Comparison of ENCODE assay signal across 23 cellular contexts in genomic region chr19:58584498-58585441, GRCh38. TPM values are rescaled to one million over a fixed set of nuclear protein-coding genes. Genes with fewer than 3 reads are reported as not detected.
A peak's percentile ranks its signal among the peaks of the same experiment; 100 is the strongest.
DNase-seq lines count a peak whose midpoint lies in the region; ATAC-seq, FAIRE-seq and TF ChIP-seq lines count a peak whose summit lies in the region.
"Had no signal": no experiment of that assay in that cellular context is flagged by ENCODE, and none has a peak within 500 bp of the region (broad histone marks: within the 10 kb centered on the region; RNA-seq: fewer than 3 reads in every experiment).

No MANE protein-coding gene starts in this region.

- H3K18ac ChIP-seq in mesenchymal stem cell (ENCODE audit: low read depth in 1 of 2, low read length in 2 of 2) = no peak overlapping the region

- 85% methylated on average over 8 to 9 of the region's 9 CpGs for WGBS in heart right ventricle, 2 donors
- WGBS in GM12878 (ENCODE audit: insufficient coverage, insufficient replicate concordance, low lambda C conversion rate, missing lambda C conversion rate) = 46% methylated on average over 9 of the region's 9 CpGs
- WGBS in mesenchymal stem cell = 81% methylated on average over 5 of the region's 9 CpGs

- peak; percentile 44 for DNase-seq in right atrium auricular region (ENCODE audit: low spot score)
- no peak for DNase-seq in heart right ventricle
- DNase-seq in GM12878 (ENCODE audit: low read depth, low spot score) = no peak
- DNase-seq in mesenchymal stem cell = no peak
- DNase-seq in gastrocnemius medialis = no peak
- no peak for DNase-seq in posterior cingulate gyrus
- DNase-seq: activated CD4-positive, alpha-beta memory T cell treated with anti-CD3 and anti-CD28 coated beads, Interleukin-2, amount 10 ng/mL, durations not matched to agents 7 days and 5 days; activated CD8-positive, alpha-beta memory T cell treated with anti-CD3 and anti-CD28 coated beads, Interleukin-2, amount 50 U/mL, for 4 hours; anterior cingulate cortex; colonic mucosa; DMS153; effector memory CD8-positive, alpha-beta T cell; naive thymus-derived CD4-positive, alpha-beta T cell; NCI-H2107; NCI-H345; PC-9; stimulated activated CD4-positive, alpha-beta T cell treated with anti-CD3 and anti-CD28 coated beads, Interleukin-15, amount 100 ng/mL, for 24 hours; stimulated activated naive B cell treated with anti-CD40 and anti-IgM and Interleukin-4, amounts not matched to agents 10 μg/mL and 1 μg/mL and 100 μg/mL, for 72 hours had no signal

- peak overlapping the region in 1 of 2 experiments; percentile 24 for H3K23ac ChIP-seq in mesenchymal stem cell (ENCODE audit: low read length in 2 of 2)

- in situ Hi-C loops in GM12878 (cut with MboI) (no loop called here), gastrocnemius medialis (cut with MboI; ENCODE audit: low sequenced_read_pairs in 4 of 4) (no loop called here)

- BruUV-seq in GM12878 (replicated peaks; lab: Mats Ljungman, UMichigan) = no TSS peak

- no peak overlapping the region for H3K9ac ChIP-seq in GM12878 (ENCODE audit: control insufficient read depth, insufficient read depth, low read length)
- H3K9ac ChIP-seq in mesenchymal stem cell (ENCODE audit: low read length) = peak overlapping the region; percentile 22

- no peak overlapping the region for H2BK120ac ChIP-seq in mesenchymal stem cell (ENCODE audit: low read depth, low read length)

- H3K4me2 ChIP-seq in GM12878 (ENCODE audit: control insufficient read depth, insufficient read depth) (peak overlapping the region; percentile 55; the same call in 1 of the 2 replicates), mesenchymal stem cell (ENCODE audit: low read length, poor library complexity, severe bottlenecking) (no peak overlapping the region)
- H3K4me2 ChIP-seq: PC-9 had no signal

- no peak for TF ChIP-seq EP300 in GM12878 (IDR thresholded peaks at IDR 0.05; ENCODE audit: borderline replicate concordance in 1 of 2, control insufficient read depth in 1 of 2, low read depth in 2 of 2, low read length in 2 of 2)

- H4K8ac ChIP-seq in mesenchymal stem cell (ENCODE audit: low read length) = peak overlapping the region; percentile 12

- H2AK5ac ChIP-seq in mesenchymal stem cell (ENCODE audit: low read length, severe bottlenecking) = no peak overlapping the region

- H3K9me3 ChIP-seq in right atrium auricular region (no peaks in the 10 kb centered on the region), heart right ventricle (no peaks in the 10 kb centered on the region), GM12878 (replicated peaks; ENCODE audit: control insufficient read depth, insufficient read depth, low read length) (no peaks in the 10 kb centered on the region), mesenchymal stem cell (ENCODE audit: control insufficient read depth, low read length) (no peaks in the 10 kb centered on the region), gastrocnemius medialis (no peaks in the 10 kb centered on the region)
- H3K9me3 ChIP-seq: colonic mucosa had no signal

- no peaks in the 10 kb centered on the region for H4K20me1 ChIP-seq in GM12878 (ENCODE audit: control insufficient read depth, insufficient read depth)

- no peak overlapping the region for H4K91ac ChIP-seq in mesenchymal stem cell (ENCODE audit: low read length)

- H3K4me1 ChIP-seq in right atrium auricular region = peaks cover 0 to 11% of the 10 kb centered on the region in 2 donors
- peaks cover 0 to 14% (median 6%) of the 10 kb centered on the region in 9 donors for H3K4me1 ChIP-seq in heart right ventricle
- peaks cover 4% of the 10 kb centered on the region; the same call in 1 of the 2 replicates for H3K4me1 ChIP-seq in GM12878 (ENCODE audit: control insufficient read depth, insufficient read depth, low read length)
- peaks cover 7% of the 10 kb centered on the region for H3K4me1 ChIP-seq in mesenchymal stem cell (ENCODE audit: control insufficient read depth, insufficient read depth, low read depth, low read length)
- no peaks in the 10 kb centered on the region for H3K4me1 ChIP-seq in gastrocnemius medialis
- H3K4me1 ChIP-seq: colonic mucosa had no signal

- no peaks in the 10 kb centered on the region for H3K79me2 ChIP-seq in GM12878 (ENCODE audit: control insufficient read depth, insufficient read depth, low read length)

- peaks cover 21% of the 10 kb centered on the region for H3K79me1 ChIP-seq in mesenchymal stem cell (replicated peaks; ENCODE audit: low read length, poor library complexity, severe bottlenecking)

- H2AFZ ChIP-seq in GM12878 (ENCODE audit: control insufficient read depth, low read depth, low read length) (no peak overlapping the region), mesenchymal stem cell (ENCODE audit: low read depth, low read length) (no peak overlapping the region)
- H2AFZ ChIP-seq: PC-9 had no signal

- intact Hi-C loops in heart right ventricle (cut with DNase I) = no loop called here
- intact Hi-C loops in GM12878 (cut with micrococcal nuclease; ENCODE audit: unreplicated experiment) = no loop called here
- intact Hi-C loops in gastrocnemius medialis (cut with DNase I; ENCODE audit: low total_unique reads) = no loop called here
- intact Hi-C loops in posterior cingulate gyrus (cut with DNase I) = no loop called here

- H3K36me3 ChIP-seq in right atrium auricular region = peaks cover 29% of the 10 kb centered on the region
- H3K36me3 ChIP-seq in heart right ventricle = peaks cover 0 to 34% (median 10%) of the 10 kb centered on the region in 9 donors
- peaks cover 0 to 4% of the 10 kb centered on the region in 2 experiments; a peak in 3 of 4 replicates for H3K36me3 ChIP-seq in GM12878 (ENCODE audit: control insufficient read depth in 2 of 2, insufficient read depth in 2 of 2, low read length in 1 of 2)
- peaks cover 25 to 37% of the 10 kb centered on the region in 2 experiments for H3K36me3 ChIP-seq in mesenchymal stem cell (ENCODE audit: control insufficient read depth in 1 of 2, insufficient read depth in 2 of 2, low read depth in 1 of 2, low read length in 2 of 2)
- H3K36me3 ChIP-seq in gastrocnemius medialis = peaks cover 0 to 19% of the 10 kb centered on the region in 2 donors

- H3K14ac ChIP-seq in mesenchymal stem cell (ENCODE audit: low read length in 2 of 2) = no peak overlapping the region

- TF ChIP-seq POLR2A in GM12878 (IDR thresholded peaks at IDR 0.05; ENCODE audit: low read depth, low read length) (no peak), gastrocnemius medialis (IDR thresholded peaks at IDR 0.05) (no peak)

- no peak overlapping the region for H2BK5ac ChIP-seq in mesenchymal stem cell (ENCODE audit: low read depth, low read length, poor library complexity, severe bottlenecking)

- H3K4me3 ChIP-seq in right atrium auricular region = no peak overlapping the region
- H3K4me3 ChIP-seq in heart right ventricle = no peak overlapping the region
- H3K4me3 ChIP-seq in GM12878 = no peak overlapping the region
- H3K4me3 ChIP-seq in mesenchymal stem cell (ENCODE audit: insufficient read depth in 1 of 2, low read depth in 1 of 2, low read length in 2 of 2) = no peak overlapping the region
- H3K4me3 ChIP-seq in gastrocnemius medialis = no peak overlapping the region
- H3K4me3 ChIP-seq: colonic mucosa, PC-9 had no signal

- POLR2A ChIA-PET in GM12878 (lab: Charles Lee) = interaction anchor here (0.8 to 1.7 kb wide), 3 partner anchors 8 to 71 kb away, joined by 3 read pairs; no protein-coding TSS in a partner anchor

- RAD21 ChIA-PET in GM12878 (lab: Charles Lee; ENCODE audit: unreplicated experiment) = interaction anchor here (1.3 to 2.2 kb wide), 2 partner anchors 9 to 65 kb away, joined by 3 to 6 read pairs; partner anchors contain the start of gene ZBTB45

- no peak overlapping the region for H2BK15ac ChIP-seq in mesenchymal stem cell (ENCODE audit: low read depth, poor library complexity, severe bottlenecking)

- CTCF ChIA-PET in GM12878 (lab: Yijun Ruan, JAX) = interaction anchor here (1.2 to 1.4 kb wide), 2 partner anchors 12 to 71 kb away, joined by 3 read pairs; no protein-coding TSS in a partner anchor

- ATAC-seq in heart right ventricle (no peak), GM12878 (no peak), gastrocnemius medialis (no peak), GM18858 (IDR thresholded peaks at IDR 0.05; ENCODE audit: unreplicated experiment) (no peak)
- ATAC-seq: effector memory CD8-positive, alpha-beta T cell; naive thymus-derived CD4-positive, alpha-beta T cell; stimulated activated naive B cell treated with anti-CD40 and anti-IgM and Interleukin-4, amounts not matched to agents 10 μg/mL and 1 μg/mL and 100 μg/mL, for 72 hours had no signal

- no peak for TF ChIP-seq CTCF in right atrium auricular region (IDR thresholded peaks at IDR 0.05)
- TF ChIP-seq CTCF in heart right ventricle (IDR thresholded peaks at IDR 0.05) = no peak
- TF ChIP-seq CTCF in GM12878 (IDR thresholded peaks at IDR 0.05 in 2 of 3, conservative IDR thresholded peaks at IDR 0.05 in 1 of 3; ENCODE audit: control insufficient read depth in 2 of 3, extremely low read depth in 1 of 3, insufficient read depth in 1 of 3, low read depth in 3 of 3, low read length in 3 of 3) = no peak
- no peak for TF ChIP-seq CTCF in gastrocnemius medialis (IDR thresholded peaks at IDR 0.05 in 4 of 5, conservative IDR thresholded peaks at IDR 0.05 in 1 of 5)

- H3K27ac ChIP-seq in right atrium auricular region (no peak overlapping the region), heart right ventricle (no peak overlapping the region), GM12878 (ENCODE audit: control insufficient read depth, insufficient read depth) (no peak overlapping the region), mesenchymal stem cell (ENCODE audit: low read length, poor library complexity, severe bottlenecking) (no peak overlapping the region), gastrocnemius medialis (no peak overlapping the region)
- H3K27ac ChIP-seq: colonic mucosa, PC-9 had no signal

- SMC1A ChIA-PET in GM12878 (lab: Charles Lee; ENCODE audit: uncharacterized antibody, unreplicated experiment) = interaction anchor here (1.7 kb wide), 1 partner anchor 71 kb away, joined by 3 read pairs; no protein-coding TSS in a partner anchor

- TF ChIP-seq RAD21 in GM12878 (IDR thresholded peaks at IDR 0.05; ENCODE audit: insufficient read depth, low read depth, low read length) = no peak

- no peak for FAIRE-seq in GM12878 (lab: Jason Lieb, UNC)
- FAIRE-seq: bronchial epithelial cell, GM12892, keratinocyte, TTC549 had no signal

- H2BK12ac ChIP-seq in mesenchymal stem cell (ENCODE audit: low read length in 2 of 2) = no peak overlapping the region

- H3K27me3 ChIP-seq in right atrium auricular region (no peaks in the 10 kb centered on the region), heart right ventricle (no peaks in the 10 kb centered on the region), GM12878 (replicated peaks in 1 of 2; ENCODE audit: control insufficient read depth in 2 of 2, insufficient read depth in 2 of 2, low read length in 1 of 2) (no peaks in the 10 kb centered on the region), mesenchymal stem cell (ENCODE audit: control insufficient read depth in 1 of 2, insufficient read depth in 1 of 2, low read length in 2 of 2) (no peaks in the 10 kb centered on the region), gastrocnemius medialis (no peaks in the 10 kb centered on the region)
- H3K27me3 ChIP-seq: colonic mucosa had no signal

- H3K4ac ChIP-seq in mesenchymal stem cell (ENCODE audit: low read depth in 1 of 2, low read length in 2 of 2) = no peak overlapping the region

RNA-seq across cellular contexts. Expression of gene MZF1, which starts 11.6 kb away (rescaled TPM):
- total RNA-seq in right atrium auricular region = 10 to 100 TPM in 1 of 2 donors, 1 to 10 TPM in 1; 6.5 to 11.3 TPM
- total RNA-seq in heart right ventricle = 10 to 100 TPM in 2 of 10 donors, 1 to 10 TPM in 8; 4.4 to 12.0 (median 8.3) TPM
- 10 to 100 TPM in 1 of 2 donors, 1 to 10 TPM in 1; 7.6 to 28.0 TPM for polyA plus RNA-seq in heart right ventricle
- 64.7 and 67.2 TPM in 2 replicates for total RNA-seq in GM12878 (2013; cell fraction: nucleolus; rRNA removed)
- total RNA-seq in GM12878 (2014; rRNA removed) = 6.9 and 7.7 TPM in 2 replicates
- total RNA-seq in GM12878 (2014; rRNA removed; fragmentation: Illumina TruSeq; extraction: Trizol) = 3.3 and 3.6 TPM in 2 replicates
- 9.1 and 12.4 TPM in 2 replicates for total RNA-seq in GM12878 (2021)
- 5.9 TPM for polyA plus RNA-seq in GM12878 (2011; ENCODE audit: low read depth)
- polyA plus RNA-seq in GM12878 (2011; rRNA removed) = 7.4 and 9.3 TPM in 2 replicates
- polyA plus RNA-seq in GM12878 (2011; cell fraction: cytosol; rRNA removed) = 8.4 and 16.1 TPM in 2 replicates
- polyA plus RNA-seq in GM12878 (2011; cell fraction: nucleus; rRNA removed) = 104 and 129 TPM in 2 replicates
- polyA plus RNA-seq in GM12878 (2012) = 12.4 and 12.7 TPM in 2 replicates
- 6.0 and 6.8 TPM in 2 replicates for polyA plus RNA-seq in GM12878 (2014; fragmentation: Illumina TruSeq; extraction: Trizol)
- polyA plus RNA-seq in GM12878 (2014; fragmentation: Nextera tagmentation; extraction: Ambion mirVana) = under 1 TPM; 0.38 to 0.64 TPM
- polyA plus RNA-seq in GM12878 (2014; rRNA removed) = 14.7 and 16.6 TPM in 2 replicates
- 1 to 10 TPM; 6.8 to 7.6 TPM for polyA plus RNA-seq in GM12878 (2016; fragmentation: Nextera tagmentation; extraction: Ambion mirVana)
- 7.3 and 13.7 TPM in 2 replicates for polyA minus RNA-seq in GM12878 (2011; rRNA and poly(A)+ RNA removed)
- polyA minus RNA-seq in GM12878 (2011; cell fraction: cytosol; rRNA and poly(A)+ RNA removed) = 4.4 and 5.0 TPM in 2 replicates
- 13.8 and 25.1 TPM in 2 replicates for polyA minus RNA-seq in GM12878 (2011; cell fraction: nucleus; rRNA and poly(A)+ RNA removed)
- polyA plus RNA-seq in mesenchymal stem cell (2013, experiment 1 of 2) = 9.8 TPM
- 8.9 TPM for polyA plus RNA-seq in mesenchymal stem cell (2013, experiment 2 of 2)
- total RNA-seq in gastrocnemius medialis = 10 to 100 TPM in 3 of 4 donors, 1 to 10 TPM in 1; 6.8 to 21.5 (median 15.1) TPM
- total RNA-seq: PC-9 had no signal

RNA-seq across cellular contexts. Expression of gene UBE2M, which starts 26.4 kb away (rescaled TPM):
- total RNA-seq in right atrium auricular region (10 to 100 TPM; 30.9 to 38.8 TPM), heart right ventricle (100 to 1,000 TPM; 107 to 146 (median 122) TPM), GM12878 (2014; rRNA removed) (68.6 and 95.2 TPM in 2 replicates), GM12878 (2014; rRNA removed; fragmentation: Illumina TruSeq; extraction: Trizol) (61.7 and 66.8 TPM in 2 replicates), GM12878 (2021) (100 and 105 TPM in 2 replicates), gastrocnemius medialis (10 to 100 TPM; 23.5 to 74.5 (median 41.6) TPM)
- polyA plus RNA-seq in heart right ventricle (100 to 1,000 TPM in 1 of 2 donors, 10 to 100 TPM in 1; 45.4 to 115 TPM), GM12878 (2011; rRNA removed) (55.6 and 92.7 TPM in 2 replicates), GM12878 (2014; fragmentation: Illumina TruSeq; extraction: Trizol) (105 and 127 TPM in 2 replicates), GM12878 (2014; fragmentation: Nextera tagmentation; extraction: Ambion mirVana) (1 to 10 TPM; 1.4 to 1.7 TPM), GM12878 (2014; rRNA removed) (81.0 and 87.0 TPM in 2 replicates), GM12878 (2016; fragmentation: Nextera tagmentation; extraction: Ambion mirVana) (10 to 100 TPM in 1 of 2 experiments, 1 to 10 TPM in 1; 9.6 to 11.3 TPM)
- 10.2 and 13.8 TPM in 2 replicates for total RNA-seq in GM12878 (2013; cell fraction: nucleolus; rRNA removed)
- 73.3 TPM for polyA plus RNA-seq in GM12878 (2011; ENCODE audit: low read depth)
- 70.2 and 75.4 TPM in 2 replicates for polyA plus RNA-seq in GM12878 (2011; cell fraction: cytosol; rRNA removed)
- 82.4 and 83.2 TPM in 2 replicates for polyA plus RNA-seq in GM12878 (2011; cell fraction: nucleus; rRNA removed)
- 67.6 and 88.6 TPM in 2 replicates for polyA plus RNA-seq in GM12878 (2012)
- polyA minus RNA-seq in GM12878 (2011; rRNA and poly(A)+ RNA removed) = 66.9 and 72.9 TPM in 2 replicates
- 25.3 and 33.7 TPM in 2 replicates for polyA minus RNA-seq in GM12878 (2011; cell fraction: cytosol; rRNA and poly(A)+ RNA removed)
- 17.0 and 18.6 TPM in 2 replicates for polyA minus RNA-seq in GM12878 (2011; cell fraction: nucleus; rRNA and poly(A)+ RNA removed)
- 81.0 TPM for polyA plus RNA-seq in mesenchymal stem cell (2013, experiment 1 of 2)
- 78.3 TPM for polyA plus RNA-seq in mesenchymal stem cell (2013, experiment 2 of 2)
- total RNA-seq: PC-9 had no signal

RNA-seq across cellular contexts. Expression of gene CHMP2A, which starts 29.9 kb away (rescaled TPM):
- total RNA-seq in right atrium auricular region = 100 to 1,000 TPM; 109 to 121 TPM
- total RNA-seq in heart right ventricle = 100 to 1,000 TPM; 123 to 151 (median 131) TPM
- polyA plus RNA-seq in heart right ventricle = 100 to 1,000 TPM; 239 to 349 TPM
- 14.9 and 17.2 TPM in 2 replicates for total RNA-seq in GM12878 (2013; cell fraction: nucleolus; rRNA removed)
- 89.3 and 92.8 TPM in 2 replicates for total RNA-seq in GM12878 (2014; rRNA removed)
- 89.3 and 95.0 TPM in 2 replicates for total RNA-seq in GM12878 (2014; rRNA removed; fragmentation: Illumina TruSeq; extraction: Trizol)
- 98.5 and 105 TPM in 2 replicates for total RNA-seq in GM12878 (2021)
- polyA plus RNA-seq in GM12878 (2011; ENCODE audit: low read depth) = 83.1 TPM
- polyA plus RNA-seq in GM12878 (2011; rRNA removed) = 92.3 and 102 TPM in 2 replicates
- polyA plus RNA-seq in GM12878 (2011; cell fraction: cytosol; rRNA removed) = 130 and 146 TPM in 2 replicates
- 107 and 114 TPM in 2 replicates for polyA plus RNA-seq in GM12878 (2011; cell fraction: nucleus; rRNA removed)
- polyA plus RNA-seq in GM12878 (2012) = 117 and 138 TPM in 2 replicates
- 85.9 and 117 TPM in 2 replicates for polyA plus RNA-seq in GM12878 (2014; fragmentation: Illumina TruSeq; extraction: Trizol)
- 100 to 1,000 TPM in 1 of 2 experiments, 10 to 100 TPM in 1; 69.5 to 117 TPM for polyA plus RNA-seq in GM12878 (2014; fragmentation: Nextera tagmentation; extraction: Ambion mirVana)
- polyA plus RNA-seq in GM12878 (2014; rRNA removed) = 168 and 172 TPM in 2 replicates
- polyA plus RNA-seq in GM12878 (2016; fragmentation: Nextera tagmentation; extraction: Ambion mirVana) = 100 to 1,000 TPM; 136 to 147 TPM
- 101 and 130 TPM in 2 replicates for polyA minus RNA-seq in GM12878 (2011; rRNA and poly(A)+ RNA removed)
- polyA minus RNA-seq in GM12878 (2011; cell fraction: cytosol; rRNA and poly(A)+ RNA removed) = 36.1 and 36.4 TPM in 2 replicates
- polyA minus RNA-seq in GM12878 (2011; cell fraction: nucleus; rRNA and poly(A)+ RNA removed) = 20.6 and 31.1 TPM in 2 replicates
- 148 TPM for polyA plus RNA-seq in mesenchymal stem cell (2013, experiment 1 of 2)
- polyA plus RNA-seq in mesenchymal stem cell (2013, experiment 2 of 2) = 144 TPM
- total RNA-seq in gastrocnemius medialis = 100 to 1,000 TPM in 2 of 4 donors, 10 to 100 TPM in 2; 82.3 to 165 (median 113) TPM

RNA-seq across cellular contexts. Expression of gene TRIM28, which starts 40.9 kb away (rescaled TPM):
- total RNA-seq in right atrium auricular region (100 to 1,000 TPM in 1 of 2 donors, 10 to 100 TPM in 1; 99.6 to 207 TPM), heart right ventricle (100 to 1,000 TPM; 121 to 163 (median 150) TPM), GM12878 (2014; rRNA removed) (569 and 650 TPM in 2 replicates), GM12878 (2014; rRNA removed; fragmentation: Illumina TruSeq; extraction: Trizol) (256 and 311 TPM in 2 replicates), GM12878 (2021) (492 and 503 TPM in 2 replicates), gastrocnemius medialis (100 to 1,000 TPM; 145 to 239 (median 191) TPM)
- polyA plus RNA-seq in heart right ventricle (100 to 1,000 TPM; 105 to 129 TPM), GM12878 (2011; rRNA removed) (167 and 420 TPM in 2 replicates), GM12878 (2014; fragmentation: Illumina TruSeq; extraction: Trizol) (147 and 280 TPM in 2 replicates), GM12878 (2014; fragmentation: Nextera tagmentation; extraction: Ambion mirVana) (10 to 100 TPM in 1 of 2 experiments, 1 to 10 TPM in 1; 5.0 to 32.5 TPM), GM12878 (2014; rRNA removed) (363 and 502 TPM in 2 replicates), GM12878 (2016; fragmentation: Nextera tagmentation; extraction: Ambion mirVana) (10 to 100 TPM; 82.9 to 91.1 TPM)
- 166 and 167 TPM in 2 replicates for total RNA-seq in GM12878 (2013; cell fraction: nucleolus; rRNA removed)
- 313 TPM for polyA plus RNA-seq in GM12878 (2011; ENCODE audit: low read depth)
- 459 and 854 TPM in 2 replicates for polyA plus RNA-seq in GM12878 (2011; cell fraction: cytosol; rRNA removed)
- 1,223 and 1,590 TPM in 2 replicates for polyA plus RNA-seq in GM12878 (2011; cell fraction: nucleus; rRNA removed)
- polyA plus RNA-seq in GM12878 (2012) = 410 and 474 TPM in 2 replicates
- 1,048 and 1,483 TPM in 2 replicates for polyA minus RNA-seq in GM12878 (2011; rRNA and poly(A)+ RNA removed)
- 474 and 545 TPM in 2 replicates for polyA minus RNA-seq in GM12878 (2011; cell fraction: cytosol; rRNA and poly(A)+ RNA removed)
- 282 and 438 TPM in 2 replicates for polyA minus RNA-seq in GM12878 (2011; cell fraction: nucleus; rRNA and poly(A)+ RNA removed)
- 229 TPM for polyA plus RNA-seq in mesenchymal stem cell (2013, experiment 1 of 2)
- polyA plus RNA-seq in mesenchymal stem cell (2013, experiment 2 of 2) = 226 TPM
